9 cellular contexts compared by ENCODE assay signal in the genomic region with DNA sequence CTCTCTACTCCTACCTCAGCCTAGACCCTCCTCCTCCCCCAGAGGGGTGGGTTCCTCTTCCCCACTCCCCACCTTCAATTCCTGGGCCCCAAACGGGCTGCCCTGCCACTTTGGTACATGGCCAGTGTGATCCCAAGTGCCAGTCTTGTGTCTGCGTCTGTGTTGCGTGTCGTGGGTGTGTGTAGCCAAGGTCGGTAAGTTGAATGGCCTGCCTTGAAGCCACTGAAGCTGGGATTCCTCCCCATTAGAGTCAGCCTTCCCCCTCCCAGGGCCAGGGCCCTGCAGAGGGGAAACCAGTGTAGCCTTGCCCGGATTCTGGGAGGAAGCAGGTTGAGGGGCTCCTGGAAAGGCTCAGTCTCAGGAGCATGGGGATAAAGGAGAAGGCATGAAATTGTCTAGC. TPM values are rescaled to one million over a fixed set of nuclear protein-coding genes. Genes with fewer than 3 reads are reported as not detected.
DNase-seq lines count a peak whose midpoint lies in the region; ATAC-seq and TF ChIP-seq lines count a peak whose summit lies in the region.
"Had no signal": no experiment of that assay in that cellular context is flagged by ENCODE, and none has a peak within 500 bp of the region (broad histone marks: within the 10 kb centered on the region; RNA-seq: fewer than 3 reads in every experiment).

No MANE protein-coding gene starts in this region.

- H4K20me1 ChIP-seq in OCI-LY7 (ENCODE audit: insufficient read depth, low read length), result no peaks in the 10 kb centered on the region

- peak overlapping the region; percentile 68 for H3K27ac Mint-ChIP-seq in activated CD4-positive, alpha-beta memory T cell treated with anti-CD3 and anti-CD28 coated beads, Interleukin-2, amount 10 ng/mL, durations not matched to agents 7 days and 5 days
- peak overlapping the region; percentile 62 for H3K27ac Mint-ChIP-seq in memory B cell

- peaks cover 4% of the 10 kb centered on the region for H3K27me3 Mint-ChIP-seq in activated CD4-positive, alpha-beta memory T cell treated with anti-CD3 and anti-CD28 coated beads, Interleukin-2, amount 10 ng/mL, durations not matched to agents 7 days and 5 days
- H3K27me3 Mint-ChIP-seq in memory B cell, result peaks cover under 1% of the 10 kb centered on the region

- 51 to 56% methylated on average over 6 of the region's 6 CpGs for WGBS in tibial nerve, 2 donors

- intact Hi-C loops in Right ventricle myocardium inferior (cut with DNase I) (loop anchor here (1.0 kb wide), 1 partner anchor 83 kb away; no protein-coding TSS in a partner anchor), left ventricle myocardium inferior (cut with micrococcal nuclease) (loop anchor here (2.0 kb wide), 1 partner anchor 83 kb away; no protein-coding TSS in a partner anchor), OCI-LY7 (cut with micrococcal nuclease; ENCODE audit: unreplicated experiment) (no loop called here)

- H3K36me3 Mint-ChIP-seq in activated CD4-positive, alpha-beta memory T cell treated with anti-CD3 and anti-CD28 coated beads, Interleukin-2, amount 10 ng/mL, durations not matched to agents 7 days and 5 days (ENCODE audit: low read depth), result peaks cover 49% of the 10 kb centered on the region
- peaks cover 8% of the 10 kb centered on the region for H3K36me3 Mint-ChIP-seq in memory B cell

- H3K9me3 ChIP-seq in left ventricle myocardium inferior (replicated peaks) (no peaks in the 10 kb centered on the region), tibial nerve (no peaks in the 10 kb centered on the region), OCI-LY7 (ENCODE audit: low read length) (no peaks in the 10 kb centered on the region)
- H3K9me3 ChIP-seq: MG63 had no signal

- H3K4me2 ChIP-seq in OCI-LY7 (ENCODE audit: low read length), result no peak overlapping the region

- TF ChIP-seq POLR2A in tibial nerve (IDR thresholded peaks at IDR 0.05), result no peak

- H3K27me3 ChIP-seq in left ventricle myocardium inferior (ENCODE audit: low read depth) (no peaks in the 10 kb centered on the region), tibial nerve (no peaks in the 10 kb centered on the region)
- H3K27me3 ChIP-seq: MG63 had no signal

- H3K79me2 ChIP-seq in OCI-LY7 (ENCODE audit: insufficient read depth, low read depth, low read length), result no peaks in the 10 kb centered on the region

- no peak for TF ChIP-seq EP300 in tibial nerve (IDR thresholded peaks at IDR 0.05)

- CTCF ChIA-PET in activated CD4-positive, alpha-beta memory T cell treated with anti-CD3 and anti-CD28 coated beads, Interleukin-2, amount 10 ng/mL, durations not matched to agents 7 days and 5 days (lab: Charles Lee), result interaction anchor here (0.9 to 12.9 kb wide), 3 partner anchors 30 to 84 kb away, joined by 3 to 172 read pairs (median 5); no protein-coding TSS in a partner anchor
- CTCF ChIA-PET in OCI-LY7 (lab: Charles Lee; ENCODE audit: unreplicated experiment), result interaction anchor here (0.5 to 0.6 kb wide), 2 partner anchors 84 to 86 kb away, joined by 3 read pairs; no protein-coding TSS in a partner anchor

- peaks cover 73% of the 10 kb centered on the region for H3K4me1 Mint-ChIP-seq in activated CD4-positive, alpha-beta memory T cell treated with anti-CD3 and anti-CD28 coated beads, Interleukin-2, amount 10 ng/mL, durations not matched to agents 7 days and 5 days
- peaks cover 58% of the 10 kb centered on the region for H3K4me1 Mint-ChIP-seq in memory B cell

- POLR2A ChIA-PET in activated CD4-positive, alpha-beta memory T cell treated with anti-CD3 and anti-CD28 coated beads, Interleukin-2, amount 10 ng/mL, durations not matched to agents 7 days and 5 days (lab: Charles Lee), result interaction anchor here (3.4 to 5.0 kb wide), 2 partner anchors 35 to 83 kb away, joined by 12 to 57 read pairs; no protein-coding TSS in a partner anchor
- POLR2A ChIA-PET in OCI-LY7 (lab: Charles Lee), result interaction anchor here (0.8 kb wide), 1 partner anchor 60 kb away, joined by 3 read pairs; no protein-coding TSS in a partner anchor

- no peak overlapping the region for H2AFZ ChIP-seq in OCI-LY7 (ENCODE audit: low read length)

- no TSS peak for BruUV-seq in OCI-LY7 (replicated peaks; lab: Mats Ljungman, UMichigan)

- no peak for ATAC-seq in Right ventricle myocardium inferior
- no peak for ATAC-seq in memory B cell (ENCODE audit: low read depth)

- H3K36me3 ChIP-seq in left ventricle myocardium inferior, result peaks cover 27% of the 10 kb centered on the region
- peaks cover 0 to 28% (median 15%) of the 10 kb centered on the region in 3 donors for H3K36me3 ChIP-seq in tibial nerve
- H3K36me3 ChIP-seq in OCI-LY7 (ENCODE audit: insufficient read depth, low read length), result no peaks in the 10 kb centered on the region
- H3K36me3 ChIP-seq: MG63 had no signal

- peak overlapping the region; percentile 20 for H3K4me3 Mint-ChIP-seq in activated CD4-positive, alpha-beta memory T cell treated with anti-CD3 and anti-CD28 coated beads, Interleukin-2, amount 10 ng/mL, durations not matched to agents 7 days and 5 days
- H3K4me3 Mint-ChIP-seq in memory B cell, result no peak overlapping the region

- H3K4me3 ChIP-seq in left ventricle myocardium inferior (no peak overlapping the region), tibial nerve (no peak overlapping the region), OCI-LY7 (ENCODE audit: low read depth, low read length, poor library complexity, severe bottlenecking) (no peak overlapping the region)
- H3K4me3 ChIP-seq: MG63 had no signal

- peak; percentile 51 for DNase-seq in Right ventricle myocardium inferior (ENCODE audit: missing footprints)
- no peak for DNase-seq in left ventricle myocardium inferior
- DNase-seq in activated CD4-positive, alpha-beta memory T cell treated with anti-CD3 and anti-CD28 coated beads, Interleukin-2, amount 10 ng/mL, durations not matched to agents 7 days and 5 days, result no peak
- no peak for DNase-seq in memory B cell (ENCODE audit: low spot score in 2 of 2)
- no peak for DNase-seq in tibial nerve (ENCODE audit: low spot score in 2 of 2)
- DNase-seq in NCI-H524 treated with DMSO at 0.1 percent for 48 hours (lab: John Stamatoyannopoulos, UW), result no peak
- no peak for DNase-seq in NCI-H146 (lab: John Stamatoyannopoulos, UW)
- DNase-seq in OCI-LY7 (ENCODE audit: low spot score), result no peak

- no peak for TF ChIP-seq CTCF in left ventricle myocardium inferior (IDR thresholded peaks at IDR 0.05; ENCODE audit: borderline replicate concordance)
- TF ChIP-seq CTCF in tibial nerve (IDR thresholded peaks at IDR 0.05), result no peak
- no peak for TF ChIP-seq CTCF in OCI-LY7 (conservative IDR thresholded peaks at IDR 0.05; ENCODE audit: low read length)

- no peaks in the 10 kb centered on the region for H3K9me3 Mint-ChIP-seq in activated CD4-positive, alpha-beta memory T cell treated with anti-CD3 and anti-CD28 coated beads, Interleukin-2, amount 10 ng/mL, durations not matched to agents 7 days and 5 days
- H3K9me3 Mint-ChIP-seq in memory B cell, result no peaks in the 10 kb centered on the region

- H3K27ac ChIP-seq in left ventricle myocardium inferior (replicated peaks), result no peak overlapping the region
- peak overlapping the region in 3 of 4 donors; percentile 27 to 70 (median 57) for H3K27ac ChIP-seq in tibial nerve
- H3K27ac ChIP-seq in OCI-LY7 (ENCODE audit: low read depth, low read length, poor library complexity, severe bottlenecking), result no peak overlapping the region

- H3K4me1 ChIP-seq in left ventricle myocardium inferior (peaks cover 13% of the 10 kb centered on the region), tibial nerve (peaks cover 0 to 21% (median 9%) of the 10 kb centered on the region in 4 donors), OCI-LY7 (ENCODE audit: insufficient read depth, low read length, poor library complexity, severe bottlenecking) (peaks cover 36% of the 10 kb centered on the region)

- H3K9me2 ChIP-seq in OCI-LY7 (ENCODE audit: insufficient read depth, low read length), result no peaks in the 10 kb centered on the region

RNA-seq across cellular contexts. Expression of a gene that starts 21.6 kb away (rescaled TPM):
- 105 TPM for total RNA-seq in Right ventricle myocardium inferior
- 71.6 TPM for total RNA-seq in left ventricle myocardium inferior
- total RNA-seq in activated CD4-positive, alpha-beta memory T cell treated with anti-CD3 and anti-CD28 coated beads, Interleukin-2, amount 10 ng/mL, durations not matched to agents 7 days and 5 days, result 10 to 100 TPM; 28.1 to 31.4 TPM
- total RNA-seq in tibial nerve, result 100 to 1,000 TPM in 3 of 4 donors, 10 to 100 TPM in 1; 99.2 to 132 (median 110) TPM
- 23.0 and 23.9 TPM in 2 replicates for total RNA-seq in OCI-LY7 (2014; rRNA removed; shearing (Covaris generic))
- 39.2 and 45.3 TPM in 2 replicates for total RNA-seq in OCI-LY7 (2022)

RNA-seq across cellular contexts. Expression of a gene that starts 41.5 kb away (rescaled TPM):
- total RNA-seq in Right ventricle myocardium inferior, result 19.0 TPM
- total RNA-seq in left ventricle myocardium inferior, result 16.2 TPM
- total RNA-seq in activated CD4-positive, alpha-beta memory T cell treated with anti-CD3 and anti-CD28 coated beads, Interleukin-2, amount 10 ng/mL, durations not matched to agents 7 days and 5 days, result 100 to 1,000 TPM; 434 to 447 TPM
- 10 to 100 TPM; 27.4 to 62.1 (median 43.5) TPM for total RNA-seq in tibial nerve
- total RNA-seq in OCI-LY7 (2014; rRNA removed; shearing (Covaris generic)), result not detected in 2 replicates
- total RNA-seq in OCI-LY7 (2022), result not detected in 2 replicates

Comparison
In these comparisons a context has a peak if more than half of its experiments do, and no peak if none do; other contexts are left out.
1. H3K27ac ChIP-seq: peak in tibial nerve (3 of 4); none in left ventricle myocardium inferior (single experiment) and OCI-LY7 (single experiment).
2. RNA of a gene that starts 41.5 kb away (total RNA-seq): 434 to 447 TPM in activated CD4-positive, alpha-beta memory T cell treated with anti-CD3 and anti-CD28 coated beads, Interleukin-2, amount 10 ng/mL, durations not matched to agents 7 days and 5 days, 27.4 to 62.1 TPM in tibial nerve, 19.0 TPM in Right ventricle myocardium inferior (single experiment) and 16.2 TPM in left ventricle myocardium inferior (single experiment); not detected in OCI-LY7; every median in the first group is over 10 times any median in the second.